In genomic region chr3:128360705-128361271, GRCh38 we compare ENCODE assay signal across 29 cellular contexts.
DNase-seq lines count a peak whose midpoint lies in the region; ATAC-seq and TF ChIP-seq lines count a peak whose summit lies in the region.
"Had no signal": no experiment of that assay in that cellular context is flagged by ENCODE, and none has a peak within 500 bp of the region (broad histone marks: within the 10 kb centered on the region; RNA-seq: fewer than 3 reads in every experiment).

No MANE protein-coding gene starts in this region.

- no peak overlapping the region for H3K4me3 Mint-ChIP-seq in Caco-2 (ENCODE audit: unreplicated experiment)
- no peak overlapping the region for H3K4me3 Mint-ChIP-seq in central memory CD8-positive, alpha-beta T cell
- no peak overlapping the region for H3K4me3 Mint-ChIP-seq in mesothelial cell of epicardium
- H3K4me3 Mint-ChIP-seq: activated naive CD8-positive, alpha-beta T cell; activated T-helper 17 cell treated with anti-CD3 and anti-CD28 coated beads, Interleukin-2, amount 50 U/mL, for 72 hours; naive thymus-derived CD8-positive, alpha-beta T cell; T-cell had no signal

- H3K27me3 ChIP-seq in Caco-2 (replicated peaks; ENCODE audit: control insufficient read depth, insufficient read depth, low read length) = no peaks in the 10 kb centered on the region
- H3K27me3 ChIP-seq: ascending aorta, ovary, Peyer's patch, spleen, upper lobe of left lung had no signal

- ATAC-seq in central memory CD8-positive, alpha-beta T cell (replicated peaks; ENCODE audit: extremely low read depth, poor library complexity, severe bottlenecking) = no peak
- ATAC-seq in HG02852 (IDR thresholded peaks at IDR 0.05; ENCODE audit: unreplicated experiment) = no peak
- ATAC-seq: activated T-helper 17 cell treated with anti-CD3 and anti-CD28 coated beads, Interleukin-2, amount 50 U/mL, for 72 hours; naive thymus-derived CD8-positive, alpha-beta T cell; T-cell had no signal

- peaks cover 16% of the 10 kb centered on the region for H3K4me1 ChIP-seq in Caco-2
- H3K4me1 ChIP-seq: Peyer's patch, spleen had no signal

- CTCF ChIA-PET in Caco-2 (lab: Charles Lee) (no interaction called here), GM10248 (lab: Yijun Ruan, JAX) (interaction anchor here (1.7 kb wide), 1 partner anchor 9 kb away, joined by 7 read pairs; no protein-coding TSS in a partner anchor)

- POLR2A ChIA-PET in Caco-2 (lab: Charles Lee) (no interaction called here), GM10248 (lab: Yijun Ruan, JAX) (no interaction called here)

- H3K27me3 Mint-ChIP-seq in Caco-2 (ENCODE audit: insufficient read depth, unreplicated experiment) = no peaks in the 10 kb centered on the region
- H3K27me3 Mint-ChIP-seq in central memory CD8-positive, alpha-beta T cell = no peaks in the 10 kb centered on the region
- H3K27me3 Mint-ChIP-seq in mesothelial cell of epicardium (ENCODE audit: low read depth) = no peaks in the 10 kb centered on the region
- H3K27me3 Mint-ChIP-seq: activated naive CD8-positive, alpha-beta T cell; activated T-helper 17 cell treated with anti-CD3 and anti-CD28 coated beads, Interleukin-2, amount 50 U/mL, for 72 hours; naive thymus-derived CD8-positive, alpha-beta T cell; T-cell had no signal

- H3K36me3 ChIP-seq in Caco-2 (ENCODE audit: control insufficient read depth, insufficient read depth, low read length) = no peaks in the 10 kb centered on the region
- H3K36me3 ChIP-seq: ovary had no signal

- DNase-seq in Caco-2 (peak in 1 of 2 experiments; percentile 4), HuH-7 (ENCODE audit: low spot score) (peak; percentile 33), mesothelial cell of epicardium (ENCODE audit: low spot score in 2 of 2, unreplicated experiment in 2 of 2) (no peak), GM10248 (ENCODE audit: extremely low spot score) (no peak), inferior parietal cortex (ENCODE audit: extremely low spot score) (no peak)
- DNase-seq in central memory CD8-positive, alpha-beta T cell (ENCODE audit: low spot score in 2 of 2) = no peak
- DNase-seq in activated naive CD4-positive, alpha-beta T cell (lab: John Stamatoyannopoulos, UW) = no peak
- DNase-seq: activated CD4-positive, alpha-beta T cell treated with anti-CD3 and anti-CD28 coated beads, Interleukin-2, amount 50 U/mL, for 48 hours; activated CD8-positive, alpha-beta memory T cell treated with anti-CD3 and anti-CD28 coated beads, Interleukin-2, amount 50 U/mL, for 4 hours; C1 segment of cervical spinal cord; central memory CD4-positive, alpha-beta T cell; COR-L47; DND-41; islet precursor cell; NCI-H1105 treated with DMSO at 0.1 percent for 48 hours; NCI-H1930; NCI-H526 treated with DMSO at 0.1 percent for 48 hours; ovary; Peyer's patch; retina; spleen; stimulated activated CD4-positive, alpha-beta T cell treated with anti-CD3 and anti-CD28 coated beads, Interleukin-2, amount 100 ng/mL, for 48 hours; T-cell; upper lobe of left lung had no signal

- no TSS peak for BruUV-seq in Caco-2 (replicated peaks; lab: Mats Ljungman, UMichigan)

- H3K4me3 ChIP-seq in Caco-2 (ENCODE audit: low read depth, low read length) = no peak overlapping the region
- H3K4me3 ChIP-seq: ascending aorta, ovary, Peyer's patch, spleen, upper lobe of left lung had no signal

- H3K9me3 ChIP-seq in Caco-2 = no peaks in the 10 kb centered on the region
- H3K9me3 ChIP-seq: ascending aorta, ovary, Peyer's patch, spleen, upper lobe of left lung had no signal

- H3K27ac Mint-ChIP-seq in Caco-2 (ENCODE audit: unreplicated experiment) (peak overlapping the region; percentile 66), mesothelial cell of epicardium (peak overlapping the region; percentile 50)
- H3K27ac Mint-ChIP-seq in central memory CD8-positive, alpha-beta T cell (ENCODE audit: low read depth) = peak overlapping the region; percentile 71
- H3K27ac Mint-ChIP-seq: activated naive CD8-positive, alpha-beta T cell; activated T-helper 17 cell treated with anti-CD3 and anti-CD28 coated beads, Interleukin-2, amount 50 U/mL, for 72 hours; T-cell had no signal

- H3K36me3 Mint-ChIP-seq in Caco-2 (ENCODE audit: insufficient read depth, unreplicated experiment) = peaks cover 11% of the 10 kb centered on the region
- peaks cover 5% of the 10 kb centered on the region for H3K36me3 Mint-ChIP-seq in central memory CD8-positive, alpha-beta T cell (ENCODE audit: insufficient read depth)
- H3K36me3 Mint-ChIP-seq in mesothelial cell of epicardium = peaks cover 3% of the 10 kb centered on the region

- H3K4me1 Mint-ChIP-seq in Caco-2 (ENCODE audit: low read depth, unreplicated experiment) (peaks cover 6% of the 10 kb centered on the region), mesothelial cell of epicardium (peaks cover 48% of the 10 kb centered on the region)
- H3K4me1 Mint-ChIP-seq in central memory CD8-positive, alpha-beta T cell = peaks cover 5% of the 10 kb centered on the region
- H3K4me1 Mint-ChIP-seq: T-cell had no signal

- H3K9me3 Mint-ChIP-seq in Caco-2 (ENCODE audit: unreplicated experiment) (no peaks in the 10 kb centered on the region), mesothelial cell of epicardium (no peaks in the 10 kb centered on the region)
- no peaks in the 10 kb centered on the region for H3K9me3 Mint-ChIP-seq in central memory CD8-positive, alpha-beta T cell
- H3K9me3 Mint-ChIP-seq: activated T-helper 17 cell treated with anti-CD3 and anti-CD28 coated beads, Interleukin-2, amount 50 U/mL, for 72 hours; naive thymus-derived CD8-positive, alpha-beta T cell; T-cell had no signal

- intact Hi-C loops in Caco-2 (cut with micrococcal nuclease; ENCODE audit: unreplicated experiment) = no loop called here

- TF ChIP-seq CTCF in Caco-2 (IDR thresholded peaks at IDR 0.05; ENCODE audit: insufficient read depth in 1 of 2, low read depth in 1 of 2, low read length in 1 of 2, severe bottlenecking in 1 of 2, unreplicated experiment in 1 of 2) (no peak), mesothelial cell of epicardium (IDR thresholded peaks at IDR 0.05; ENCODE audit: unreplicated experiment) (no peak), GM10248 (IDR thresholded peaks at IDR 0.05; ENCODE audit: control extremely low read depth, extremely low read depth, low read depth, missing control alignments) (no peak)
